In genomic region chr12:104676636-104677035, GRCh38 we compare ENCODE assay signal across 1 cellular context.
TF ChIP-seq lines count a peak whose summit lies in the region.

No MANE protein-coding gene starts in this region.

TF ChIP-seq in neural cell, 6 proteins besides CTCF, POLR2A, EP300 and RAD21:
- TF ChIP-seq REST (IDR thresholded peaks at IDR 0.05; ENCODE audit: borderline replicate concordance) = no peak
- TF ChIP-seq POLR2AphosphoS5 (IDR thresholded peaks at IDR 0.05) = no peak
- no peak for TF ChIP-seq SMC3 (conservative IDR thresholded peaks at IDR 0.05; ENCODE audit: poor library complexity)
- TF ChIP-seq TAF1 (IDR thresholded peaks at IDR 0.05; ENCODE audit: low read depth) = no peak
- no peak for TF ChIP-seq MXI1 (conservative IDR thresholded peaks at IDR 0.05; ENCODE audit: poor library complexity, severe bottlenecking)
- no peak for TF ChIP-seq EZH2 (IDR thresholded peaks at IDR 0.05; ENCODE audit: borderline replicate concordance, insufficient read depth, low read length, poor library complexity, severe bottlenecking)
TF ChIP-seq in neural cell: peak in this region for 0.
